ENCODE assay signal across 1 cellular context in genomic region chr9:123113185-123113584, GRCh38.
TF ChIP-seq lines count a peak whose summit lies in the region.

No MANE protein-coding gene starts in this region.

TF ChIP-seq in GM23338, 12 proteins besides CTCF, POLR2A, EP300 and RAD21 (continued from another document):
- TF ChIP-seq REST (IDR thresholded peaks at IDR 0.05; ENCODE audit: unreplicated experiment) (no peak), ZNF114 (CRISPR knock-in tag; IDR thresholded peaks at IDR 0.05) (no peak), EZH2phosphoT487 (IDR thresholded peaks at IDR 0.05; ENCODE audit: unreplicated experiment) (no peak)
- TF ChIP-seq, protein P1, sequence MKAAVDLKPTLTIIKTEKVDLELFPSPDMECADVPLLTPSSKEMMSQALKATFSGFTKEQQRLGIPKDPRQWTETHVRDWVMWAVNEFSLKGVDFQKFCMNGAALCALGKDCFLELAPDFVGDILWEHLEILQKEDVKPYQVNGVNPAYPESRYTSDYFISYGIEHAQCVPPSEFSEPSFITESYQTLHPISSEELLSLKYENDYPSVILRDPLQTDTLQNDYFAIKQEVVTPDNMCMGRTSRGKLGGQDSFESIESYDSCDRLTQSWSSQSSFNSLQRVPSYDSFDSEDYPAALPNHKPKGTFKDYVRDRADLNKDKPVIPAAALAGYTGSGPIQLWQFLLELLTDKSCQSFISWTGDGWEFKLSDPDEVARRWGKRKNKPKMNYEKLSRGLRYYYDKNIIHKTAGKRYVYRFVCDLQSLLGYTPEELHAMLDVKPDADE (IDR thresholded peaks at IDR 0.05): no peak
- TF ChIP-seq, protein P2, sequence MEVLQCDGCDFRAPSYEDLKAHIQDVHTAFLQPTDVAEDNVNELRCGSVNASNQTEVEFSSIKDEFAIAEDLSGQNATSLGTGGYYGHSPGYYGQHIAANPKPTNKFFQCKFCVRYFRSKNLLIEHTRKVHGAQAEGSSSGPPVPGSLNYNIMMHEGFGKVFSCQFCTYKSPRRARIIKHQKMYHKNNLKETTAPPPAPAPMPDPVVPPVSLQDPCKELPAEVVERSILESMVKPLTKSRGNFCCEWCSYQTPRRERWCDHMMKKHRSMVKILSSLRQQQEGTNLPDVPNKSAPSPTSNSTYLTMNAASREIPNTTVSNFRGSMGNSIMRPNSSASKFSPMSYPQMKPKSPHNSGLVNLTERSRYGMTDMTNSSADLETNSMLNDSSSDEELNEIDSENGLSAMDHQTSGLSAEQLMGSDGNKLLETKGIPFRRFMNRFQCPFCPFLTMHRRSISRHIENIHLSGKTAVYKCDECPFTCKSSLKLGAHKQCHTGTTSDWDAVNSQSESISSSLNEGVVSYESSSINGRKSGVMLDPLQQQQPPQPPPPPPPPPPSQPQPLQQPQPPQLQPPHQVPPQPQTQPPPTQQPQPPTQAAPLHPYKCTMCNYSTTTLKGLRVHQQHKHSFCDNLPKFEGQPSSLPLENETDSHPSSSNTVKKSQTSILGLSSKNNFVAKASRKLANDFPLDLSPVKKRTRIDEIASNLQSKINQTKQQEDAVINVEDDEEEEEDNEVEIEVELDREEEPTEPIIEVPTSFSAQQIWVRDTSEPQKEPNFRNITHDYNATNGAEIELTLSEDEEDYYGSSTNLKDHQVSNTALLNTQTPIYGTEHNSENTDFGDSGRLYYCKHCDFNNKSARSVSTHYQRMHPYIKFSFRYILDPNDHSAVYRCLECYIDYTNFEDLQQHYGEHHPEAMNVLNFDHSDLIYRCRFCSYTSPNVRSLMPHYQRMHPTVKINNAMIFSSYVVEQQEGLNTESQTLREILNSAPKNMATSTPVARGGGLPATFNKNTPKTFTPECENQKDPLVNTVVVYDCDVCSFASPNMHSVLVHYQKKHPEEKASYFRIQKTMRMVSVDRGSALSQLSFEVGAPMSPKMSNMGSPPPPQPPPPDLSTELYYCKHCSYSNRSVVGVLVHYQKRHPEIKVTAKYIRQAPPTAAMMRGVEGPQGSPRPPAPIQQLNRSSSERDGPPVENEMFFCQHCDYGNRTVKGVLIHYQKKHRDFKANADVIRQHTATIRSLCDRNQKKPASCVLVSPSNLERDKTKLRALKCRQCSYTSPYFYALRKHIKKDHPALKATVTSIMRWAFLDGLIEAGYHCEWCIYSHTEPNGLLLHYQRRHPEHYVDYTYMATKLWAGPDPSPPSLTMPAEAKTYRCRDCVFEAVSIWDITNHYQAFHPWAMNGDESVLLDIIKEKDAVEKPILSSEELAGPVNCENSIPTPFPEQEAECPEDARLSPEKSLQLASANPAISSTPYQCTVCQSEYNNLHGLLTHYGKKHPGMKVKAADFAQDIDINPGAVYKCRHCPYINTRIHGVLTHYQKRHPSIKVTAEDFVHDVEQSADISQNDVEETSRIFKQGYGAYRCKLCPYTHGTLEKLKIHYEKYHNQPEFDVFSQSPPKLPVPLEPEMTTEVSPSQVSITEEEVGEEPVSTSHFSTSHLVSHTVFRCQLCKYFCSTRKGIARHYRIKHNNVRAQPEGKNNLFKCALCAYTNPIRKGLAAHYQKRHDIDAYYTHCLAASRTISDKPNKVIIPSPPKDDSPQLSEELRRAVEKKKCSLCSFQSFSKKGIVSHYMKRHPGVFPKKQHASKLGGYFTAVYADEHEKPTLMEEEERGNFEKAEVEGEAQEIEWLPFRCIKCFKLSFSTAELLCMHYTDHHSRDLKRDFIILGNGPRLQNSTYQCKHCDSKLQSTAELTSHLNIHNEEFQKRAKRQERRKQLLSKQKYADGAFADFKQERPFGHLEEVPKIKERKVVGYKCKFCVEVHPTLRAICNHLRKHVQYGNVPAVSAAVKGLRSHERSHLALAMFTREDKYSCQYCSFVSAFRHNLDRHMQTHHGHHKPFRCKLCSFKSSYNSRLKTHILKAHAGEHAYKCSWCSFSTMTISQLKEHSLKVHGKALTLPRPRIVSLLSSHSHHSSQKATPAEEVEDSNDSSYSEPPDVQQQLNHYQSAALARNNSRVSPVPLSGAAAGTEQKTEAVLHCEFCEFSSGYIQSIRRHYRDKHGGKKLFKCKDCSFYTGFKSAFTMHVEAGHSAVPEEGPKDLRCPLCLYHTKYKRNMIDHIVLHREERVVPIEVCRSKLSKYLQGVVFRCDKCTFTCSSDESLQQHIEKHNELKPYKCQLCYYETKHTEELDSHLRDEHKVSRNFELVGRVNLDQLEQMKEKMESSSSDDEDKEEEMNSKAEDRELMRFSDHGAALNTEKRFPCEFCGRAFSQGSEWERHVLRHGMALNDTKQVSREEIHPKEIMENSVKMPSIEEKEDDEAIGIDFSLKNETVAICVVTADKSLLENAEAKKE (CRISPR knock-in tag; IDR thresholded peaks at IDR 0.05): no peak
